Comparison of ENCODE assay signal across 7 cellular contexts in the genomic region with DNA sequence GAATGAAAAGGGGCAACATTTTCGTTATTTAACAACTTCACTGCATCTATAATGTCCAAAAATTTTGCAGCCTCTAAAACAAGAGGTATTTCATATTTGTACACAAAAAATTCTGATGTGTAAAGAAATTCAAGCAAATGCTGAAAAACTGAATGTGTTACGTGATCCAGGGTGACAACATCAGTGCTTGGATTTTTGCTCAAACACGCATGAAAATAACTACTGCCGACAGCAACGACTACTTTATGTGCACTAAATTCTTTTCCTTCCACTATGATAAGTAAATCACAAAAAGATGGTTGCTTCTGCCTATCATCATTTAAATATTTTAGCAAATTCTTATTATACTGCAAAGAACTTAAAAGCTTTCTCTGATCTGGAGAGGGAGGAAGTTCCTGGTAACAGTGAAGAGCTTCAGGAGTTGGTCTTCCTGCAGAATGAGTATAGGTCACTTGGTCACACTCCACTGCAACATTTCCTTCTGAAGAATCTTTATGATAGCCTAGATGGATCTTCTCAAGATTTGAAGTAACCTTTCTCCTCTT. TPM values are rescaled to one million over a fixed set of nuclear protein-coding genes. Genes with fewer than 3 reads are reported as not detected.
A peak's percentile ranks its signal among the peaks of the same experiment; 100 is the strongest.
DNase-seq lines count a peak whose midpoint lies in the region; ATAC-seq and TF ChIP-seq lines count a peak whose summit lies in the region.

No MANE protein-coding gene starts in this region.

- no peak overlapping the region for H3K9ac ChIP-seq in neuronal stem cell (ENCODE audit: low read depth, low read length, poor library complexity)

- H2BK12ac ChIP-seq in neuronal stem cell (ENCODE audit: low read length), result no peak overlapping the region

- no CpG with 5 or more reads among the region's 5 CpGs for WGBS in neuronal stem cell (ENCODE audit: extremely low coverage in 2 of 2, insufficient read length in 2 of 2, insufficient replicate concordance in 1 of 2), 2 donors

- H3K18ac ChIP-seq in neuronal stem cell (ENCODE audit: low read length), result no peak overlapping the region

- H4K91ac ChIP-seq in neuronal stem cell (ENCODE audit: low read depth, low read length, poor library complexity), result no peak overlapping the region

- H3K79me1 ChIP-seq in neuronal stem cell (ENCODE audit: low read depth, low read length), result no peaks in the 10 kb centered on the region

- H3K27me3 ChIP-seq in dorsolateral prefrontal cortex (no peaks in the 10 kb centered on the region), neuronal stem cell (ENCODE audit: control insufficient read depth in 3 of 3, insufficient read depth in 3 of 3, low read depth in 1 of 3, low read length in 3 of 3) (no peaks in the 10 kb centered on the region)

- H3K14ac ChIP-seq in neuronal stem cell (ENCODE audit: low read length), result no peak overlapping the region

- H4K8ac ChIP-seq in neuronal stem cell (ENCODE audit: low read depth, low read length), result no peak overlapping the region

- peak overlapping the region; percentile 78 for H3K4me2 ChIP-seq in neuronal stem cell (ENCODE audit: insufficient read depth, low read length, poor library complexity, severe bottlenecking)

- intact Hi-C loops in dorsolateral prefrontal cortex (cut with DNase I), result no loop called here

- DNase-seq in GF-D8 (lab: John Stamatoyannopoulos, UW) (peak; percentile 4), NCI-H774 (lab: John Stamatoyannopoulos, UW) (peak; percentile 5), dorsolateral prefrontal cortex (no peak), neuronal stem cell (ENCODE audit: low spot score) (no peak), AG08395 (ENCODE audit: low spot score) (no peak)

- no peak overlapping the region for H2AK5ac ChIP-seq in neuronal stem cell (ENCODE audit: low read depth, low read length)

- H3K27ac ChIP-seq in dorsolateral prefrontal cortex, result peak overlapping the region in 39 of 59 donors; percentile 87 to 98 (median 95)
- no peak overlapping the region for H3K27ac ChIP-seq in neuronal stem cell (replicated peaks; ENCODE audit: low read length)

- ATAC-seq in HG02981 (IDR thresholded peaks at IDR 0.05; ENCODE audit: unreplicated experiment) (no peak), GM18867 (IDR thresholded peaks at IDR 0.05; ENCODE audit: unreplicated experiment) (no peak)

- H2BK5ac ChIP-seq in neuronal stem cell (ENCODE audit: low read length), result no peak overlapping the region

- no peak overlapping the region for H3K23ac ChIP-seq in neuronal stem cell (ENCODE audit: low read depth, low read length, poor library complexity)

- H3K9me3 ChIP-seq in neuronal stem cell (replicated peaks in 1 of 2; ENCODE audit: control insufficient read depth in 2 of 2, insufficient read depth in 1 of 2, low read depth in 1 of 2, low read length in 2 of 2), result no peaks in the 10 kb centered on the region

- no peak for TF ChIP-seq CTCF in dorsolateral prefrontal cortex (IDR thresholded peaks at IDR 0.05 in 54 of 56, conservative IDR thresholded peaks at IDR 0.05 in 2 of 56; ENCODE audit: low read depth in 1 of 56, partially characterized antibody in 56 of 56)

- peaks cover 0 to 11% of the 10 kb centered on the region in 2 donors for H3K36me3 ChIP-seq in neuronal stem cell (replicated peaks in 1 of 2; ENCODE audit: control insufficient read depth in 2 of 2, insufficient read depth in 2 of 2, low read length in 2 of 2)

- peak overlapping the region; percentile 67 to 98 (median 88) for H3K4me3 ChIP-seq in dorsolateral prefrontal cortex
- H3K4me3 ChIP-seq in neuronal stem cell (ENCODE audit: low read length in 2 of 2), result peak overlapping the region in 1 of 2 donors; percentile 83

- no peak overlapping the region for H2BK15ac ChIP-seq in neuronal stem cell (ENCODE audit: low read length)

- H2AFZ ChIP-seq in neuronal stem cell (ENCODE audit: low read length), result peak overlapping the region; percentile 93

- H2BK120ac ChIP-seq in neuronal stem cell (ENCODE audit: low read depth, low read length), result no peak overlapping the region

- no peak overlapping the region for H3K4ac ChIP-seq in neuronal stem cell (ENCODE audit: low read length)

- peaks cover 0 to 15% of the 10 kb centered on the region in 2 donors for H3K4me1 ChIP-seq in neuronal stem cell (ENCODE audit: control insufficient read depth in 2 of 2, insufficient read depth in 1 of 2, low read depth in 1 of 2, low read length in 2 of 2)

RNA-seq across cellular contexts. Expression of a gene that starts 1.1 kb away (rescaled TPM):
- 10 to 100 TPM; 23.4 to 36.9 (median 30.6) TPM for total RNA-seq in dorsolateral prefrontal cortex
- 4.4 TPM for polyA plus RNA-seq in neuronal stem cell (2013, experiment 1 of 2)
- polyA plus RNA-seq in neuronal stem cell (2013, experiment 2 of 2), result 4.6 TPM

RNA-seq across cellular contexts. Expression of a gene that starts 53.5 kb away (rescaled TPM):
- total RNA-seq in dorsolateral prefrontal cortex, result under 1 TPM in 116 of 120 experiments, not detected in 4; 0.06 to 0.85 (median 0.23) TPM
- 33.0 TPM for polyA plus RNA-seq in neuronal stem cell (2013, experiment 1 of 2)
- polyA plus RNA-seq in neuronal stem cell (2013, experiment 2 of 2), result 33.5 TPM

Comparison
In these comparisons a context has a peak if more than half of its experiments do, and no peak if none do; other contexts are left out.
1. DNase-seq: peak in GF-D8 (single experiment) and NCI-H774 (single experiment); none in dorsolateral prefrontal cortex (0 of 10), neuronal stem cell (single experiment) and AG08395 (single experiment).